Comparison of ENCODE assay signal across 13 cellular contexts in the genomic region with DNA sequence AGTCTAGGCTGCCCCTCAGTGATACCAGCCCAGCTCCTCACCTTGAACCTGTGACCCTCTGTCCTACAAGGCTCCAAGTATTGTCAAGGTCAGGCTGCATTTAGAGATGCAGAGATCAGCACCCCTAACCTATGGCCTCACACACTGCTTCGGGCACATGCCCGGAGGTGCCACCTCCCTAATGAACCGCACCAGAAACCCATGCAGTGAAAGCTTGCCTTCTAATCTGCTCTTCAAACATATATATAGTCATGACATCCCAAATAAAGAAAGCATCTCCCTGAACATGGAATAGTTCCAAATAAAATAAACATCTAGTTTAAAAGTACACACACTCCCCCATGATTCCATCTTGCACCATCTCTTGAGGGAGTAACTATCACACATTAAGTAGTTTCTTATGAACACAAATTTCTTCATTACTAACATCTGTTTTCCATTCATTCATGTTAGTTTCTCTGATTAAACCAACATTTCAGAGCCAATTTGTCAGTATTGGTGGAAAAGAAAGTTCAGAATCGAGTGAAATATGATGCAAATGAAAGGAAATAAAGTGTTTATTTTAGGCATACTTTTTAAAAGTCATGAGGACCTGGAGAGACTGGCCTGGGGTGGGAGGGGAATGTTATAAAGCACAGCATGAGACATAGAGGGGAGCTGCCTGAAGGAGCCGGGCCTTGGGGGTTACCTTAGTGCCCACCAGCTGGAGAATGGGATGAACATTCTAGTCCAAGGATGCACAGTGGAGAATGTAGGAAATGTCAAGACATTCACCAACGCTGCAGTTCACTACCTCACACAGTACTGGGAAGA. TPM values are rescaled to one million over a fixed set of nuclear protein-coding genes. Genes with fewer than 3 reads are reported as not detected.
DNase-seq lines count a peak whose midpoint lies in the region; ATAC-seq and TF ChIP-seq lines count a peak whose summit lies in the region.
"Had no signal": no experiment of that assay in that cellular context is flagged by ENCODE, and none has a peak within 500 bp of the region (broad histone marks: within the 10 kb centered on the region; RNA-seq: fewer than 3 reads in every experiment).

No MANE protein-coding gene starts in this region.

- no peak overlapping the region for H3K27ac ChIP-seq in hepatocyte
- H3K27ac ChIP-seq: upper lobe of right lung had no signal

- H3K4me3 ChIP-seq in hepatocyte: no peak overlapping the region
- H3K4me3 ChIP-seq: esophagus squamous epithelium, upper lobe of right lung had no signal

- TF ChIP-seq CTCF in hepatocyte (IDR thresholded peaks at IDR 0.05; ENCODE audit: poor library complexity): no peak

- peak; percentile 19 for DNase-seq in GM04504 (ENCODE audit: low read depth)
- peak; percentile 86 for DNase-seq in brain pericyte (ENCODE audit: low read depth, low spot score)
- no peak for DNase-seq in Right ventricle myocardium superior
- peak; percentile 76 for DNase-seq in stromal cell of bone marrow (ENCODE audit: low read depth)
- no peak for DNase-seq in NCI-H510A treated with DMSO at 0.1 percent for 48 hours (lab: John Stamatoyannopoulos, UW)
- DNase-seq in hepatocyte (ENCODE audit: low spot score): no peak
- DNase-seq: CD8-positive, alpha-beta T cell; esophagus squamous epithelium; KG1; NCI-H1417 treated with DMSO at 0.1 percent for 48 hours; T-helper 2 cell; upper lobe of right lung had no signal

- ATAC-seq in Right ventricle myocardium superior (ENCODE audit: poor library complexity) (peak; percentile 81), HG03342 (IDR thresholded peaks at IDR 0.05; ENCODE audit: unreplicated experiment) (no peak)
- ATAC-seq: CD8-positive, alpha-beta T cell; upper lobe of right lung had no signal

- H3K79me2 ChIP-seq in hepatocyte: no peaks in the 10 kb centered on the region

- no peaks in the 10 kb centered on the region for H4K20me1 ChIP-seq in hepatocyte (ENCODE audit: insufficient read depth, poor library complexity, severe bottlenecking)

- H3K9me2 ChIP-seq in hepatocyte (replicated peaks; ENCODE audit: insufficient read depth): no peaks in the 10 kb centered on the region

- no peak overlapping the region for H2AFZ ChIP-seq in hepatocyte

- no peaks in the 10 kb centered on the region for H3K36me3 ChIP-seq in hepatocyte (replicated peaks; ENCODE audit: insufficient read depth, low read depth)
- H3K36me3 ChIP-seq: upper lobe of right lung had no signal

- H3K9me3 ChIP-seq in hepatocyte (ENCODE audit: low read depth): peaks cover 20% of the 10 kb centered on the region

- 78% methylated on average over 6 of the region's 6 CpGs for WGBS in hepatocyte (ENCODE audit: low lambda C conversion rate, missing lambda C conversion rate)

- no peak overlapping the region for H3K4me2 ChIP-seq in hepatocyte

- no peaks in the 10 kb centered on the region for H3K27me3 ChIP-seq in hepatocyte
- H3K27me3 ChIP-seq: esophagus squamous epithelium, upper lobe of right lung had no signal

- H3K4me1 ChIP-seq in hepatocyte (ENCODE audit: insufficient read depth): no peaks in the 10 kb centered on the region
- H3K4me1 ChIP-seq: upper lobe of right lung had no signal

- intact Hi-C loops in Right ventricle myocardium superior (cut with DNase I): loop anchor here (10.0 kb wide), 1 partner anchor 156 kb away; no protein-coding TSS in a partner anchor

RNA-seq across cellular contexts. Expression of a gene that starts 19.2 kb away (rescaled TPM):
- total RNA-seq in Right ventricle myocardium superior (6.7 TPM), hepatocyte (20.5 and 33.6 TPM in 2 replicates)
- 4.5 and 6.8 TPM in 2 replicates for polyA plus RNA-seq in hepatocyte
- total RNA-seq: CD8-positive, alpha-beta T cell had no signal

Comparison
In these comparisons a context has a peak if more than half of its experiments do, and no peak if none do; other contexts are left out.
1. DNase-seq: peak in GM04504 (single experiment), brain pericyte (single experiment) and stromal cell of bone marrow (single experiment); none in Right ventricle myocardium superior (single experiment), NCI-H510A treated with DMSO at 0.1 percent for 48 hours (single experiment) and hepatocyte (single experiment).